8 cellular contexts compared by ENCODE assay signal in the genomic region with DNA sequence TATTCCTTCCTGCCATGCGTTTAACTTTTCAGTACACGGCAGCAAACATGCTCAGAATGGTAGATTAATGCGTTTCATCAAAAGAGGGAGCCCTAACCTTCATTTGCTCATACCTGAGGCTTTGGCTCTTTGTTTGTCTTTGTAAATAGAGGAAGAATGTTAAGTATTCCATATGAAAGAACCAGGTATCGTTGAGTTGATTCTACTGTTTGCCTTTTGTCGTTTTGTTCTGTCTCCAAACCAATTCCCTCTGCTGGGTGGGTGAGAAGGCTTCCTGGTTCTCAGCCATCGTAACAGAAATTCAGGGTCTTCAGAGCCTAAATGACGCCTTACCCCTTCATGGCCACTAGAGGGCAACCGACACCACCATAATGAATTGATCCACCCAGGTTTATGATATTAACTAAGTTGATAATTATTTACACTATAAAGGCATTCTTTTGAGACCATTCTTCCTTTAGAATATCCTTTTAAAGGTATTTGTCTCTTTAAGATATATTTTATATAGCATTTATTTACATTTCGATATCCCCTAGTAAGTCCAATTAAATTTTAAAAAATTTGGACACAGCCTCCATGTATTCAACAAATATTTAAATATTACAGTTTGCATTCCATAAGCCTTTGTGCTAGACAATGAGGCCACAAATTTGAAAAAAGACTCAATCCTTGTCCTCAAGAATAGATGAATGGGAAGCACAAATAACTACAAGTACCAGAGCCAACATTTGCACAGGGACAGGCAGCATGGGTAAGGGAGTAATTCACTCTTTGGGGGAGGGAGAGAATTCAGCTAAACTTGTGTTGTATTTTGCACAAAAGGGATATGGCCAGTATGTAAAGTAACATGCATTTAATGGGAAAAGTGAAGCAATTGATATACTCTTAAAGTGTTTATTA. TPM values are rescaled to one million over a fixed set of nuclear protein-coding genes. Genes with fewer than 3 reads are reported as not detected.
DNase-seq lines count a peak whose midpoint lies in the region; ATAC-seq, FAIRE-seq and TF ChIP-seq lines count a peak whose summit lies in the region.

No MANE protein-coding gene starts in this region.

- no peaks in the 10 kb centered on the region for H3K27me3 ChIP-seq in CD8-positive, alpha-beta T cell (ENCODE audit: insufficient read depth, low read length)
- H3K27me3 ChIP-seq in H1 (replicated peaks in 1 of 4; ENCODE audit: control insufficient read depth in 3 of 4, extremely low read depth in 1 of 4, insufficient read depth in 3 of 4, low read length in 3 of 4), result no peaks in the 10 kb centered on the region

- no peak overlapping the region for H4K5ac ChIP-seq in H1 (ENCODE audit: insufficient read length, low read depth, low read length)

- peaks cover 18% of the 10 kb centered on the region for H3K27me3 Mint-ChIP-seq in CD8-positive, alpha-beta T cell (ENCODE audit: low read depth)
- H3K27me3 Mint-ChIP-seq in stimulated activated memory B cell treated with anti-CD40 and anti-IgM and Interleukin-4, amounts not matched to agents 10 μg/mL and 1 μg/mL and 100 μg/mL, for 72 hours, result no peaks in the 10 kb centered on the region

- TF ChIP-seq CTCF in CD8-positive, alpha-beta T cell (IDR thresholded peaks at IDR 0.05), result peak; percentile 89
- TF ChIP-seq CTCF in H1 (IDR thresholded peaks at IDR 0.05; ENCODE audit: control extremely low read depth in 1 of 3, insufficient read depth in 1 of 3, low read depth in 1 of 3, low read length in 3 of 3), result peak; percentile 48 to 76 (median 70)

- H3K4me2 ChIP-seq in H1 (ENCODE audit: insufficient read depth in 1 of 2, low read depth in 2 of 2, low read length in 2 of 2), result peak overlapping the region in 1 of 2 experiments; percentile 60; a peak in 3 of 4 replicates

- no peak overlapping the region for H3K14ac ChIP-seq in H1 (ENCODE audit: insufficient read length)

- intact Hi-C loops in CD8-positive, alpha-beta T cell (cut with DNase I, micrococcal nuclease), result loop anchor here (1.0 to 5.0 kb wide), 6 partner anchors 48 to 356 kb away; partner anchors contain the start of genes CYB5A (in 1 of the 2) and TIMM21 (in 1 of the 2)

- no peak overlapping the region for H3K27ac ChIP-seq in CD8-positive, alpha-beta T cell (ENCODE audit: low read depth, low read length)
- H3K27ac ChIP-seq in H1 (ENCODE audit: low read depth, low read length), result no peak overlapping the region

- POLR2A ChIA-PET in CD8-positive, alpha-beta T cell (lab: Charles Lee), result no interaction called here
- POLR2A ChIA-PET in H1 (lab: Charles Lee; ENCODE audit: partially characterized antibody), result interaction anchor here (1.2 kb wide), 1 partner anchor 146 kb away, joined by 4 read pairs; no protein-coding TSS in a partner anchor

- H4K20me1 ChIP-seq in H1 (replicated peaks in 1 of 2; ENCODE audit: control insufficient read depth in 1 of 2, insufficient read depth in 2 of 2, low read length in 2 of 2), result no peaks in the 10 kb centered on the region

- DNase-seq in CD8-positive, alpha-beta T cell, result peak; percentile 8 to 64 (median 44)
- DNase-seq in NCI-H524 (lab: John Stamatoyannopoulos, UW), result peak; percentile 21 to 65
- peak; percentile 19 to 34 for DNase-seq in activated CD4-positive, alpha-beta T cell treated with anti-CD3 and anti-CD28 coated beads, Interleukin-2, amount 50 U/mL, for 4 hours
- DNase-seq in H1 (ENCODE audit: low read depth in 1 of 2, low spot score in 2 of 2), result no peak
- peak; percentile 57 for DNase-seq in midbrain (lab: John Stamatoyannopoulos, UW)

- peak; percentile 96 for FAIRE-seq in H1 (lab: Jason Lieb, UNC)

- no peak overlapping the region for H3K9ac ChIP-seq in H1 (replicated peaks in 1 of 4; ENCODE audit: extremely low read depth in 1 of 4, low read depth in 3 of 4, low read length in 3 of 4)

- no peak overlapping the region for H4K91ac ChIP-seq in H1 (replicated peaks; ENCODE audit: insufficient read length, low read length)

- H3K23me2 ChIP-seq in H1 (ENCODE audit: low read depth, low read length), result no peaks in the 10 kb centered on the region

- no peak overlapping the region for H2BK120ac ChIP-seq in H1 (replicated peaks; ENCODE audit: low read depth, low read length)

- no peak overlapping the region for H2BK15ac ChIP-seq in H1 (ENCODE audit: low read length)

- CTCF ChIA-PET in CD8-positive, alpha-beta T cell (lab: Charles Lee), result interaction anchor here (0.6 to 4.8 kb wide), 10 partner anchors 12 to 364 kb away, joined by 3 to 64 read pairs (median 4); no protein-coding TSS in a partner anchor
- CTCF ChIA-PET in H1 (lab: Charles Lee; ENCODE audit: partially characterized antibody), result interaction anchor here (0.7 to 3.5 kb wide), 24 partner anchors 13 to 375 kb away, joined by 3 to 63 read pairs (median 6); partner anchors contain the start of gene C18orf63

- peak overlapping the region; percentile 99 for H2AFZ ChIP-seq in H1 (ENCODE audit: low read length)

- H2BK20ac ChIP-seq in H1 (ENCODE audit: low read length), result peak overlapping the region; percentile 66; the same call in 1 of the 2 replicates

- H3K4me3 Mint-ChIP-seq in CD8-positive, alpha-beta T cell, result peak overlapping the region; percentile 79
- peak overlapping the region; percentile 76 for H3K4me3 Mint-ChIP-seq in stimulated activated memory B cell treated with anti-CD40 and anti-IgM and Interleukin-4, amounts not matched to agents 10 μg/mL and 1 μg/mL and 100 μg/mL, for 72 hours

- H3K56ac ChIP-seq in H1 (replicated peaks; ENCODE audit: insufficient read length, low read depth, low read length), result no peak overlapping the region

- H2BK5ac ChIP-seq in H1 (ENCODE audit: low read depth, low read length), result no peak overlapping the region

- H4K8ac ChIP-seq in H1 (ENCODE audit: extremely low read depth, insufficient read depth, low read length), result no peak overlapping the region

- H2BK12ac ChIP-seq in H1 (ENCODE audit: low read depth, low read length), result no peak overlapping the region

- H3K79me2 ChIP-seq in H1 (ENCODE audit: control insufficient read depth in 1 of 2, insufficient read depth in 2 of 2, low read length in 2 of 2), result no peaks in the 10 kb centered on the region

- peak overlapping the region; percentile 42 for H3K4me3 ChIP-seq in CD8-positive, alpha-beta T cell (ENCODE audit: low read depth, low read length)
- H3K4me3 ChIP-seq in H1 (ENCODE audit: extremely low read depth in 1 of 4, insufficient read depth in 2 of 4, low read depth in 3 of 4, low read length in 4 of 4), result peak overlapping the region in 1 of 4 experiments; percentile 27; a peak in 1 of 8 replicates

- H3K36me3 ChIP-seq in CD8-positive, alpha-beta T cell (ENCODE audit: insufficient read depth, low read length), result no peaks in the 10 kb centered on the region
- H3K36me3 ChIP-seq in H1 (ENCODE audit: control insufficient read depth in 2 of 4, insufficient read depth in 4 of 4, low read length in 3 of 4), result no peaks in the 10 kb centered on the region

- no peak overlapping the region for H3K18ac ChIP-seq in H1 (ENCODE audit: extremely low read depth, low read length)

- H3K4me1 ChIP-seq in CD8-positive, alpha-beta T cell (ENCODE audit: insufficient read depth, low read length), result peaks cover 4% of the 10 kb centered on the region
- H3K4me1 ChIP-seq in H1 (replicated peaks in 1 of 4; ENCODE audit: control insufficient read depth in 3 of 4, insufficient read depth in 4 of 4, low read length in 3 of 4), result peaks cover 0 to 5% (median 2%) of the 10 kb centered on the region in 4 experiments; a peak in 4 of 7 replicates

- WGBS in H1 (ENCODE audit: extremely low coverage in 1 of 2, insufficient coverage in 1 of 2, insufficient read length in 1 of 2, insufficient replicate concordance in 2 of 2, low coverage in 1 of 2, low lambda C conversion rate in 2 of 2, missing lambda C conversion rate in 1 of 2), 2 experiments, result 22% methylated on average over 9 of the region's 9 CpGs; no CpG with 5 or more reads in 1 of the 2 experiments

- H3K23ac ChIP-seq in H1 (ENCODE audit: insufficient read length), result no peak overlapping the region

- H3K4me1 Mint-ChIP-seq in CD8-positive, alpha-beta T cell (ENCODE audit: low read depth), result peaks cover 6% of the 10 kb centered on the region
- peaks cover 17% of the 10 kb centered on the region for H3K4me1 Mint-ChIP-seq in stimulated activated memory B cell treated with anti-CD40 and anti-IgM and Interleukin-4, amounts not matched to agents 10 μg/mL and 1 μg/mL and 100 μg/mL, for 72 hours

- H3K79me1 ChIP-seq in H1 (ENCODE audit: low read depth, low read length), result no peaks in the 10 kb centered on the region

- no peak for TF ChIP-seq POLR2A in H1 (IDR thresholded peaks at IDR 0.05; ENCODE audit: control extremely low read depth in 1 of 2, low read depth in 2 of 2, low read length in 2 of 2)

- H3K9me3 Mint-ChIP-seq in CD8-positive, alpha-beta T cell, result no peaks in the 10 kb centered on the region
- no peaks in the 10 kb centered on the region for H3K9me3 Mint-ChIP-seq in stimulated activated memory B cell treated with anti-CD40 and anti-IgM and Interleukin-4, amounts not matched to agents 10 μg/mL and 1 μg/mL and 100 μg/mL, for 72 hours

- H3K9me3 ChIP-seq in CD8-positive, alpha-beta T cell (ENCODE audit: low read length), result no peaks in the 10 kb centered on the region
- H3K9me3 ChIP-seq in H1 (ENCODE audit: insufficient read depth in 2 of 2, low read depth in 1 of 2, low read length in 1 of 2), result no peaks in the 10 kb centered on the region

- TF ChIP-seq RAD21 in H1 (IDR thresholded peaks at IDR 0.05 in 1 of 2, conservative IDR thresholded peaks at IDR 0.05 in 1 of 2; ENCODE audit: low read depth in 2 of 2, low read length in 2 of 2), result peak; percentile 89 to 91

- no peak overlapping the region for H3K4ac ChIP-seq in H1 (replicated peaks; ENCODE audit: insufficient read length, low read depth, low read length)

- TF ChIP-seq EP300 in H1 (IDR thresholded peaks at IDR 0.05; ENCODE audit: borderline replicate concordance in 1 of 2, low read depth in 2 of 2, low read length in 2 of 2), result no peak

- no peaks in the 10 kb centered on the region for H3K36me3 Mint-ChIP-seq in CD8-positive, alpha-beta T cell
- no peaks in the 10 kb centered on the region for H3K36me3 Mint-ChIP-seq in stimulated activated memory B cell treated with anti-CD40 and anti-IgM and Interleukin-4, amounts not matched to agents 10 μg/mL and 1 μg/mL and 100 μg/mL, for 72 hours

- peak overlapping the region; percentile 85 for H3K27ac Mint-ChIP-seq in CD8-positive, alpha-beta T cell
- peak overlapping the region; percentile 39 for H3K27ac Mint-ChIP-seq in stimulated activated memory B cell treated with anti-CD40 and anti-IgM and Interleukin-4, amounts not matched to agents 10 μg/mL and 1 μg/mL and 100 μg/mL, for 72 hours

- no peak overlapping the region for H2AK5ac ChIP-seq in H1 (ENCODE audit: low read depth, low read length)

- ATAC-seq in CD8-positive, alpha-beta T cell, result peak; percentile 98
- ATAC-seq in GM19372 (IDR thresholded peaks at IDR 0.05; ENCODE audit: low read depth, unreplicated experiment), result peak; percentile 90
- peak; percentile 78 for ATAC-seq in HG03442 (IDR thresholded peaks at IDR 0.05; ENCODE audit: unreplicated experiment)
- peak; percentile 73 for ATAC-seq in stimulated activated memory B cell treated with anti-CD40 and anti-IgM and Interleukin-4, amounts not matched to agents 10 μg/mL and 1 μg/mL and 100 μg/mL, for 72 hours

RNA-seq across cellular contexts. Expression of gene TIMM21, which starts 48.1 kb away (rescaled TPM):
- 10 to 100 TPM; 20.2 to 20.8 TPM for total RNA-seq in CD8-positive, alpha-beta T cell
- total RNA-seq in H1 (2021; fragmentation: NEBNext Ultra II Directional; extraction: Animal tissue kit (Norgen Biotek cat#: 25700)), result 43.8 and 46.3 TPM in 2 replicates
- 17.6 and 27.9 TPM in 2 replicates for polyA plus RNA-seq in H1 (2011; rRNA removed)
- polyA plus RNA-seq in H1 (2011; cell fraction: cytosol; rRNA removed), result 41.9 TPM
- 21.7 TPM for polyA plus RNA-seq in H1 (2011; cell fraction: nucleus; rRNA removed)
- 45.8 to 82.6 TPM (median 47.0 TPM) in 4 replicates for polyA plus RNA-seq in H1 (2012, experiment 1 of 2)
- polyA plus RNA-seq in H1 (2012, experiment 2 of 2), result 3.5 TPM
- polyA plus RNA-seq in H1 (2013, experiment 1 of 2), result 33.2 TPM
- 34.8 TPM for polyA plus RNA-seq in H1 (2013, experiment 2 of 2)
- polyA minus RNA-seq in H1 (2011; rRNA and poly(A)+ RNA removed), result 30.6 and 37.6 TPM in 2 replicates
- polyA minus RNA-seq in H1 (2011; cell fraction: cytosol; rRNA and poly(A)+ RNA removed), result 16.1 TPM
- 14.3 TPM for polyA minus RNA-seq in H1 (2011; cell fraction: nucleus; rRNA and poly(A)+ RNA removed)

RNA-seq across cellular contexts. Expression of gene FBXO15, which starts 48.8 kb away (rescaled TPM):
- 1 to 10 TPM; 1.0 to 1.3 TPM for total RNA-seq in CD8-positive, alpha-beta T cell
- 0.46 and 0.84 TPM in 2 replicates for total RNA-seq in H1 (2021; fragmentation: NEBNext Ultra II Directional; extraction: Animal tissue kit (Norgen Biotek cat#: 25700))
- polyA plus RNA-seq in H1 (2011; rRNA removed), result 0.75 and 0.85 TPM in 2 replicates
- polyA plus RNA-seq in H1 (2011; cell fraction: cytosol; rRNA removed), result 0.96 TPM
- 1.2 TPM for polyA plus RNA-seq in H1 (2011; cell fraction: nucleus; rRNA removed)
- polyA plus RNA-seq in H1 (2012, experiment 1 of 2), result 0.35 to 1.4 TPM (median 0.95 TPM) in 4 replicates
- 0.56 TPM for polyA plus RNA-seq in H1 (2012, experiment 2 of 2)
- polyA plus RNA-seq in H1 (2013, experiment 1 of 2), result 0.81 TPM
- 0.98 TPM for polyA plus RNA-seq in H1 (2013, experiment 2 of 2)
- 0.73 and 2.5 TPM in 2 replicates for polyA minus RNA-seq in H1 (2011; rRNA and poly(A)+ RNA removed)
- not detected for polyA minus RNA-seq in H1 (2011; cell fraction: cytosol; rRNA and poly(A)+ RNA removed)
- 1.2 TPM for polyA minus RNA-seq in H1 (2011; cell fraction: nucleus; rRNA and poly(A)+ RNA removed)

Comparison
In these comparisons a context has a peak if more than half of its experiments do, and no peak if none do; other contexts are left out.
1. DNase-seq: peak in CD8-positive, alpha-beta T cell (7 of 7), NCI-H524 (2 of 2), activated CD4-positive, alpha-beta T cell treated with anti-CD3 and anti-CD28 coated beads, Interleukin-2, amount 50 U/mL, for 4 hours (2 of 2) and midbrain (single experiment); none in H1 (0 of 2).
2. Peak in every context shown above with its lines, with median percentiles within 50 percentile points of each other: ATAC-seq.